ENCODE assay signal across 1 cellular context in the genomic region with DNA sequence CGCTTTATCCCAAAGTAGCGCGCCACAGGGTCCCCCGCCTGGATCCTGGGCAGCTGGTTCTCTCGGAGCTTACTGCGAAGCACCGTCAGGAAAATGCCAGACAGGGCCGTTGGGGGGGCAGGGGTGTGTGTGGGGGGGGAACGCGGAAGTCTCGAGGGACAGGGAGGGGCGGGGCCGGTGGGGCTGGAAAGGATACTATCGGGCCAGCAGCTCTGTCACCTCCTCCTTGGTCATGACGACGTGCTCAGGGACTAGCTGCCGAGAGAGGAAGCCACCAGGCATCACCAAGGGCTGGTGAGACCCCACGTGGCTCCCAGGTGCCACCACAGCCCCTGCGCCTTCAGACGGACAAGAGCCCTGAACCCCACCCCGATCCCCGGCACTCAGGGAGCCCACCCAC.
TF ChIP-seq lines count a peak whose summit lies in the region.

No MANE protein-coding gene starts in this region.

TF ChIP-seq in K562, 482 proteins besides CTCF, POLR2A, EP300 and RAD21:
- TF ChIP-seq, protein P1, sequence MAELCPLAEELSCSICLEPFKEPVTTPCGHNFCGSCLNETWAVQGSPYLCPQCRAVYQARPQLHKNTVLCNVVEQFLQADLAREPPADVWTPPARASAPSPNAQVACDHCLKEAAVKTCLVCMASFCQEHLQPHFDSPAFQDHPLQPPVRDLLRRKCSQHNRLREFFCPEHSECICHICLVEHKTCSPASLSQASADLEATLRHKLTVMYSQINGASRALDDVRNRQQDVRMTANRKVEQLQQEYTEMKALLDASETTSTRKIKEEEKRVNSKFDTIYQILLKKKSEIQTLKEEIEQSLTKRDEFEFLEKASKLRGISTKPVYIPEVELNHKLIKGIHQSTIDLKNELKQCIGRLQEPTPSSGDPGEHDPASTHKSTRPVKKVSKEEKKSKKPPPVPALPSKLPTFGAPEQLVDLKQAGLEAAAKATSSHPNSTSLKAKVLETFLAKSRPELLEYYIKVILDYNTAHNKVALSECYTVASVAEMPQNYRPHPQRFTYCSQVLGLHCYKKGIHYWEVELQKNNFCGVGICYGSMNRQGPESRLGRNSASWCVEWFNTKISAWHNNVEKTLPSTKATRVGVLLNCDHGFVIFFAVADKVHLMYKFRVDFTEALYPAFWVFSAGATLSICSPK (IDR thresholded peaks at IDR 0.05; ENCODE audit: borderline replicate concordance): no peak
- TF ChIP-seq, protein P2, sequence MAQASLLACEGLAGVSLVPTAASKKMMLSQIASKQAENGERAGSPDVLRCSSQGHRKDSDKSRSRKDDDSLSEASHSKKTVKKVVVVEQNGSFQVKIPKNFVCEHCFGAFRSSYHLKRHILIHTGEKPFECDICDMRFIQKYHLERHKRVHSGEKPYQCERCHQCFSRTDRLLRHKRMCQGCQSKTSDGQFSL (CRISPR knock-in tag; IDR thresholded peaks at IDR 0.05): peak; percentile 42; the same call in 1 of the 2 replicates
- TF ChIP-seq, protein P2 (tag; IDR thresholded peaks at IDR 0.05): peak in 1 of 2 experiments; percentile 50; a peak in 1 of 4 replicates
